Comparison of ENCODE assay signal across 21 cellular contexts in genomic region chrX:115591420-115591819, GRCh38. TPM values are rescaled to one million over a fixed set of nuclear protein-coding genes. Genes with fewer than 3 reads are reported as not detected.
DNase-seq lines count a peak whose midpoint lies in the region; ATAC-seq and TF ChIP-seq lines count a peak whose summit lies in the region.
"Had no signal": no experiment of that assay in that cellular context is flagged by ENCODE, and none has a peak within 500 bp of the region (broad histone marks: within the 10 kb centered on the region; RNA-seq: fewer than 3 reads in every experiment).

No MANE protein-coding gene starts in this region.

- H3K79me1 ChIP-seq in trophoblast cell (ENCODE audit: low read length) = no peaks in the 10 kb centered on the region

- H3K27me3 ChIP-seq in BLaER1 treated with 17β-estradiol and CSF1 and Interleukin-3, amounts not matched to agents 10 nM and 100 nM = peaks cover 95 to 100% (median 99%) of the 10 kb centered on the region in 11 experiments
- no peaks in the 10 kb centered on the region for H3K27me3 ChIP-seq in RWPE2 (ENCODE audit: insufficient read depth, poor library complexity, severe bottlenecking)
- no peaks in the 10 kb centered on the region for H3K27me3 ChIP-seq in trophoblast cell (ENCODE audit: insufficient read depth, low read length)
- H3K27me3 ChIP-seq: upper lobe of right lung had no signal

- H4K12ac ChIP-seq in trophoblast cell (ENCODE audit: low read depth, low read length) = no peak overlapping the region

- H3K18ac ChIP-seq in trophoblast cell (ENCODE audit: low read length) = no peak overlapping the region

- no peak overlapping the region for H4K91ac ChIP-seq in trophoblast cell (ENCODE audit: low read depth, low read length)

- no peaks in the 10 kb centered on the region for H3K9me3 ChIP-seq in BLaER1 treated with 17β-estradiol and CSF1 and Interleukin-3, amounts not matched to agents 10 nM and 100 nM (replicated peaks in 1 of 11)
- no peaks in the 10 kb centered on the region for H3K9me3 ChIP-seq in RWPE2 (ENCODE audit: severe bottlenecking)
- no peaks in the 10 kb centered on the region for H3K9me3 ChIP-seq in trophoblast cell (ENCODE audit: insufficient read depth, low read depth, low read length)
- H3K9me3 ChIP-seq: upper lobe of right lung had no signal

- in situ Hi-C loops in GM13976 (cut with MboI; ENCODE audit: low sequenced_read_pairs, unreplicated experiment) = no loop called here

- H3K4me1 ChIP-seq in BLaER1 treated with 17β-estradiol and CSF1 and Interleukin-3, amounts not matched to agents 10 nM and 100 nM = peaks cover 27 to 42% (median 36%) of the 10 kb centered on the region in 10 experiments; a peak in 18 of 20 replicates
- H3K4me1 ChIP-seq in RWPE2 (ENCODE audit: insufficient read depth, poor library complexity, severe bottlenecking) = peaks cover 41% of the 10 kb centered on the region
- H3K4me1 ChIP-seq in trophoblast cell (ENCODE audit: control insufficient read depth in 1 of 2, insufficient read depth in 2 of 2, low read length in 2 of 2) = peaks cover 0 to 3% of the 10 kb centered on the region in 2 experiments
- H3K4me1 ChIP-seq: upper lobe of right lung had no signal

- no peak overlapping the region for H3K9ac ChIP-seq in BLaER1 treated with 17β-estradiol and CSF1 and Interleukin-3, amounts not matched to agents 10 nM and 100 nM
- no peak overlapping the region for H3K9ac ChIP-seq in trophoblast cell (ENCODE audit: low read length)

- no peak overlapping the region for H2AFZ ChIP-seq in trophoblast cell (ENCODE audit: insufficient read depth, low read length, poor library complexity)

- no peak overlapping the region for H3K23ac ChIP-seq in trophoblast cell (ENCODE audit: low read length)

- no peak; the same call in 1 of the 3 replicates for ATAC-seq in RWPE2 (ENCODE audit: low read depth)
- ATAC-seq in HG03565 (IDR thresholded peaks at IDR 0.05; ENCODE audit: unreplicated experiment) = no peak
- ATAC-seq in HG03439 (IDR thresholded peaks at IDR 0.05; ENCODE audit: unreplicated experiment) = no peak
- ATAC-seq: stimulated activated naive B cell treated with anti-CD40 and anti-IgM and Interleukin-4, amounts not matched to agents 10 μg/mL and 1 μg/mL and 100 μg/mL, for 72 hours had no signal

- H3K27ac ChIP-seq in BLaER1 treated with 17β-estradiol and CSF1 and Interleukin-3, amounts not matched to agents 10 nM and 100 nM = peak overlapping the region in 3 of 11 experiments; percentile 7 to 46 (median 19); a peak in 5 of 22 replicates
- H3K27ac ChIP-seq in RWPE2 (ENCODE audit: poor library complexity, severe bottlenecking) (peak overlapping the region; percentile 88), trophoblast cell (ENCODE audit: low read depth, low read length) (peak overlapping the region; percentile 56)
- H3K27ac ChIP-seq: VCaP had no signal

- peaks cover 0 to 58% (median 0%) of the 10 kb centered on the region in 11 experiments; a peak in 6 of 22 replicates for H4K20me1 ChIP-seq in BLaER1 treated with 17β-estradiol and CSF1 and Interleukin-3, amounts not matched to agents 10 nM and 100 nM

- H3K4me2 ChIP-seq in BLaER1 treated with 17β-estradiol and CSF1 and Interleukin-3, amounts not matched to agents 10 nM and 100 nM = peak overlapping the region; percentile 4 to 58 (median 36); a peak in 11 of 22 replicates
- no peak overlapping the region for H3K4me2 ChIP-seq in trophoblast cell (ENCODE audit: low read length)

- no peak overlapping the region for H2BK5ac ChIP-seq in trophoblast cell (ENCODE audit: low read depth, low read length, poor library complexity)

- H4K8ac ChIP-seq in trophoblast cell (ENCODE audit: low read depth, low read length) = no peak overlapping the region

- no CpG with 5 or more reads among the region's 4 CpGs for WGBS in trophoblast cell (ENCODE audit: extremely low coverage, insufficient coverage, insufficient read length)

- no peak overlapping the region for H3K4me3 ChIP-seq in BLaER1 treated with 17β-estradiol and CSF1 and Interleukin-3, amounts not matched to agents 10 nM and 100 nM
- H3K4me3 ChIP-seq in RWPE2 (ENCODE audit: severe bottlenecking) (no peak overlapping the region), epithelial cell of esophagus (ENCODE audit: low read length) (no peak overlapping the region), trophoblast cell (ENCODE audit: low read depth, low read length) (no peak overlapping the region)
- H3K4me3 ChIP-seq: upper lobe of right lung had no signal

- H2BK12ac ChIP-seq in trophoblast cell (ENCODE audit: low read length) = no peak overlapping the region

- no peaks in the 10 kb centered on the region for H3K79me2 ChIP-seq in trophoblast cell (ENCODE audit: control insufficient read depth, insufficient read depth, low read length, poor library complexity)

- no peak overlapping the region for H2AK5ac ChIP-seq in trophoblast cell (ENCODE audit: low read length)

- no peak overlapping the region for H2BK120ac ChIP-seq in trophoblast cell (ENCODE audit: insufficient read depth, low read length, poor library complexity)

- no peak for DNase-seq in RWPE2 (ENCODE audit: low spot score)
- peak; percentile 62 for DNase-seq in epithelial cell of esophagus (ENCODE audit: low read depth)
- peak; percentile 47 to 81 for DNase-seq in trophoblast cell
- no peak for DNase-seq in GM13976 (ENCODE audit: low spot score)
- DNase-seq in GM19240 (ENCODE audit: insufficient read length, low spot score) = no peak
- DNase-seq: activated CD4-positive, alpha-beta memory T cell treated with anti-CD3 and anti-CD28 coated beads for 36 hours; activated naive CD4-positive, alpha-beta T cell treated with anti-CD3 and anti-CD28 coated beads for 36 hours; activated T-cell treated with anti-CD3 and anti-CD28 coated beads, Interleukin-2, amount 50 U/mL, for 1 hour; COR-L47; islet precursor cell; Kasumi-1; NCI-H1092 treated with DMSO at 0.1 percent for 48 hours; NCI-H2081 treated with DMSO at 0.1 percent for 48 hours; SHP77; stimulated activated CD4-positive, alpha-beta T cell treated with anti-CD3 and anti-CD28 coated beads, Interleukin-15, amount 100 ng/mL, for 24 hours; stimulated activated naive B cell treated with anti-CD40 and anti-IgM and Interleukin-4, amounts not matched to agents 10 μg/mL and 1 μg/mL and 100 μg/mL, for 72 hours; upper lobe of right lung had no signal

- no peak for TF ChIP-seq CTCF in RWPE2 (IDR thresholded peaks at IDR 0.05; ENCODE audit: poor library complexity, severe bottlenecking)
- no peak for TF ChIP-seq CTCF in epithelial cell of esophagus (IDR thresholded peaks at IDR 0.05; ENCODE audit: insufficient read depth, low read depth, low read length, missing control alignments)
- no peak for TF ChIP-seq CTCF in GM13976 (IDR thresholded peaks at IDR 0.05; ENCODE audit: borderline replicate concordance, control extremely low read depth, extremely low read depth, insufficient read depth, missing control alignments)

- no peak overlapping the region for H3K14ac ChIP-seq in trophoblast cell (ENCODE audit: low read length)

- H3K4ac ChIP-seq in trophoblast cell (ENCODE audit: low read depth, low read length) = no peak overlapping the region

- H3K36me3 ChIP-seq in BLaER1 treated with 17β-estradiol and CSF1 and Interleukin-3, amounts not matched to agents 10 nM and 100 nM = peaks cover 0 to 8% (median 0%) of the 10 kb centered on the region in 11 experiments; a peak in 2 of 22 replicates
- H3K36me3 ChIP-seq in RWPE2 (ENCODE audit: low read depth) (peaks cover 8% of the 10 kb centered on the region), trophoblast cell (ENCODE audit: control insufficient read depth in 1 of 2, insufficient read depth in 2 of 2, low read length in 2 of 2) (peaks cover 0 to under 1% of the 10 kb centered on the region in 2 experiments)
- H3K36me3 ChIP-seq: upper lobe of right lung had no signal

RNA-seq across cellular contexts. Expression of gene PLS3, which starts 30.4 kb away (rescaled TPM):
- polyA plus RNA-seq in trophoblast cell (2013) = 140 and 145 TPM in 2 replicates

Comparison
In these comparisons a context has a peak if more than half of its experiments do, and no peak if none do; other contexts are left out.
1. DNase-seq: peak in epithelial cell of esophagus (single experiment) and trophoblast cell (2 of 2); none in RWPE2 (single experiment), GM13976 (single experiment) and GM19240 (single experiment).